20 cellular contexts compared by ENCODE assay signal in genomic region chr3:73024836-73025235, GRCh38. TPM values are rescaled to one million over a fixed set of nuclear protein-coding genes. Genes with fewer than 3 reads are reported as not detected.
DNase-seq lines count a peak whose midpoint lies in the region; ATAC-seq and TF ChIP-seq lines count a peak whose summit lies in the region.
"Had no signal": no experiment of that assay in that cellular context is flagged by ENCODE, and none has a peak within 500 bp of the region (broad histone marks: within the 10 kb centered on the region; RNA-seq: fewer than 3 reads in every experiment).

No MANE protein-coding gene starts in this region.

- H3K4me1 Mint-ChIP-seq in stimulated activated naive B cell treated with anti-CD40 and anti-IgM and Interleukin-4, amounts not matched to agents 10 μg/mL and 1 μg/mL and 100 μg/mL, for 72 hours = peaks cover 26 to 57% of the 10 kb centered on the region in 2 donors

- H3K36me3 ChIP-seq in PC-3 (ENCODE audit: low read depth, low read length) (peaks cover 8% of the 10 kb centered on the region), thyroid gland (no peaks in the 10 kb centered on the region)
- H3K36me3 ChIP-seq: SJCRH30 had no signal

- H3K27me3 Mint-ChIP-seq in stimulated activated naive B cell treated with anti-CD40 and anti-IgM and Interleukin-4, amounts not matched to agents 10 μg/mL and 1 μg/mL and 100 μg/mL, for 72 hours = no peaks in the 10 kb centered on the region
- H3K27me3 Mint-ChIP-seq: activated naive CD4-positive, alpha-beta T cell treated with anti-CD3 and anti-CD28 coated beads, Interleukin-2, amount 10 ng/mL, durations not matched to agents 7 days and 5 days; brain; memory B cell had no signal

- H3K27ac ChIP-seq in PC-3 (ENCODE audit: low read length) = no peak overlapping the region
- H3K27ac ChIP-seq in thyroid gland = no peak overlapping the region
- H3K27ac ChIP-seq: 22Rv1, C4-2B, SJCRH30 had no signal

- H3K4me1 ChIP-seq in PC-3 (ENCODE audit: insufficient read depth, low read length) (peaks cover 24% of the 10 kb centered on the region), thyroid gland (peaks cover 22 to 31% of the 10 kb centered on the region in 2 donors)

- ATAC-seq in PC-3 (peak; percentile 20; the same call in 1 of the 2 replicates), esophagus mucosa (peak; percentile 52), GM19455 (IDR thresholded peaks at IDR 0.05; ENCODE audit: unreplicated experiment) (no peak)
- ATAC-seq in stimulated activated naive B cell treated with anti-CD40 and anti-IgM and Interleukin-4, amounts not matched to agents 10 μg/mL and 1 μg/mL and 100 μg/mL, for 72 hours (replicated peaks) = peak in 1 of 2 donors; percentile 33

- 0 out of 2 replicates have a peak overlapping the region, but pooled peaks have one; percentile 10 for H3K4me2 ChIP-seq in PC-3 (ENCODE audit: low read length)

- TF ChIP-seq POLR2A in thyroid gland (IDR thresholded peaks at IDR 0.05) = no peak

- H3K4me3 ChIP-seq in PC-3 (ENCODE audit: low read length) (no peak overlapping the region), thyroid gland (replicated peaks in 1 of 3) (no peak overlapping the region)
- H3K4me3 ChIP-seq: SJCRH30 had no signal

- intact Hi-C loops in PC-3 (cut with micrococcal nuclease) (no loop called here), thyroid gland (cut with DNase I) (no loop called here)

- no TSS peak for BruUV-seq in PC-3 (replicated peaks; lab: Mats Ljungman, UMichigan)

- peak overlapping the region; percentile 49 for H3K27ac Mint-ChIP-seq in stimulated activated naive B cell treated with anti-CD40 and anti-IgM and Interleukin-4, amounts not matched to agents 10 μg/mL and 1 μg/mL and 100 μg/mL, for 72 hours
- H3K27ac Mint-ChIP-seq: activated naive CD4-positive, alpha-beta T cell treated with anti-CD3 and anti-CD28 coated beads, Interleukin-2, amount 10 ng/mL, durations not matched to agents 7 days and 5 days; memory B cell had no signal

- no peak overlapping the region for H3K9ac ChIP-seq in PC-3 (ENCODE audit: low read length)

- POLR2A ChIA-PET in PC-3 (lab: Charles Lee; ENCODE audit: unreplicated experiment) = interaction anchor here (0.5 kb wide), 1 partner anchor 28 kb away, joined by 3 read pairs; no protein-coding TSS in a partner anchor

- peaks cover 69% of the 10 kb centered on the region for H4K20me1 ChIP-seq in PC-3 (ENCODE audit: low read length)

- CTCF ChIA-PET in PC-3 (lab: Charles Lee) = no interaction called here

- peaks cover 100% of the 10 kb centered on the region for H3K79me2 ChIP-seq in PC-3 (ENCODE audit: low read length)

- no peaks in the 10 kb centered on the region for H3F3A ChIP-seq in PC-3 (ENCODE audit: low read length, unreplicated experiment)

- H3K36me3 Mint-ChIP-seq in stimulated activated naive B cell treated with anti-CD40 and anti-IgM and Interleukin-4, amounts not matched to agents 10 μg/mL and 1 μg/mL and 100 μg/mL, for 72 hours = peaks cover 20 to 34% of the 10 kb centered on the region in 2 donors

- H3K9me3 ChIP-seq in PC-3 (ENCODE audit: low read length) = no peaks in the 10 kb centered on the region
- no peaks in the 10 kb centered on the region for H3K9me3 ChIP-seq in thyroid gland
- H3K9me3 ChIP-seq: SJCRH30 had no signal

- no peaks in the 10 kb centered on the region for H3K9me2 ChIP-seq in PC-3 (replicated peaks; ENCODE audit: low read length)

- H3K27me3 ChIP-seq in PC-3 (ENCODE audit: low read length) = no peaks in the 10 kb centered on the region
- no peaks in the 10 kb centered on the region for H3K27me3 ChIP-seq in thyroid gland
- H3K27me3 ChIP-seq: SJCRH30 had no signal

- H2AFZ ChIP-seq in PC-3 (ENCODE audit: low read length) = no peak overlapping the region

- no peak overlapping the region for H3K4me3 Mint-ChIP-seq in stimulated activated naive B cell treated with anti-CD40 and anti-IgM and Interleukin-4, amounts not matched to agents 10 μg/mL and 1 μg/mL and 100 μg/mL, for 72 hours
- H3K4me3 Mint-ChIP-seq: activated naive CD4-positive, alpha-beta T cell treated with anti-CD3 and anti-CD28 coated beads, Interleukin-2, amount 10 ng/mL, durations not matched to agents 7 days and 5 days; brain; memory B cell; neural crest cell had no signal

- no peaks in the 10 kb centered on the region for H3K9me3 Mint-ChIP-seq in stimulated activated naive B cell treated with anti-CD40 and anti-IgM and Interleukin-4, amounts not matched to agents 10 μg/mL and 1 μg/mL and 100 μg/mL, for 72 hours
- H3K9me3 Mint-ChIP-seq: activated naive CD4-positive, alpha-beta T cell treated with anti-CD3 and anti-CD28 coated beads, Interleukin-2, amount 10 ng/mL, durations not matched to agents 7 days and 5 days; brain; memory B cell; neural crest cell had no signal

- TF ChIP-seq CTCF in PC-3 (conservative IDR thresholded peaks at IDR 0.05; ENCODE audit: low read depth, low read length) (no peak), thyroid gland (IDR thresholded peaks at IDR 0.05) (no peak)

- peak; percentile 35 for DNase-seq in DMS53 (lab: John Stamatoyannopoulos, UW)
- no peak for DNase-seq in DMS53 treated with DMSO at 0.1 percent for 48 hours (lab: John Stamatoyannopoulos, UW; ENCODE audit: unreplicated experiment)
- peak; percentile 63 for DNase-seq in PC-3
- no peak for DNase-seq in stimulated activated naive B cell treated with anti-CD40 and anti-IgM and Interleukin-4, amounts not matched to agents 10 μg/mL and 1 μg/mL and 100 μg/mL, for 72 hours
- DNase-seq in midbrain (lab: John Stamatoyannopoulos, UW) = no peak
- no peak for DNase-seq in thyroid gland
- DNase-seq: activated CD4-positive, alpha-beta T cell treated with anti-CD3 and anti-CD28 coated beads for 1 hour; activated CD8-positive, alpha-beta memory T cell treated with anti-CD3 and anti-CD28 coated beads, Interleukin-2, amount 50 U/mL, for 48 hours; activated naive CD4-positive, alpha-beta T cell treated with anti-CD3 and anti-CD28 coated beads, Interleukin-2, amount 10 ng/mL, durations not matched to agents 7 days and 5 days; effector CD8-positive, alpha-beta T cell; KBM-7; NCI-H1436 treated with DMSO at 0.1 percent for 48 hours; SJCRH30 had no signal

RNA-seq across cellular contexts. Expression of gene PPP4R2, which starts 28.2 kb away (rescaled TPM):
- total RNA-seq in PC-3 (2014; rRNA removed) (40.5 and 62.7 TPM in 2 replicates), esophagus mucosa (44.5 TPM), thyroid gland (10 to 100 TPM; 51.5 to 71.3 (median 66.0) TPM)

RNA-seq across cellular contexts. Expression of gene EBLN2, which starts 36.6 kb away (rescaled TPM):
- total RNA-seq in PC-3 (2014; rRNA removed) (3.8 and 6.2 TPM in 2 replicates), esophagus mucosa (2.1 TPM), thyroid gland (10 to 100 TPM in 2 of 4 donors, 1 to 10 TPM in 2; 8.5 to 12.7 (median 9.8) TPM)

Comparison
In these comparisons a context has a peak if more than half of its experiments do, and no peak if none do; other contexts are left out.
1. DNase-seq: peak in DMS53 (single experiment) and PC-3 (single experiment); none in DMS53 treated with DMSO at 0.1 percent for 48 hours (single experiment), stimulated activated naive B cell treated with anti-CD40 and anti-IgM and Interleukin-4, amounts not matched to agents 10 μg/mL and 1 μg/mL and 100 μg/mL, for 72 hours (single experiment), midbrain (single experiment) and thyroid gland (0 of 2).